21 cellular contexts compared by ENCODE assay signal in the genomic region with DNA sequence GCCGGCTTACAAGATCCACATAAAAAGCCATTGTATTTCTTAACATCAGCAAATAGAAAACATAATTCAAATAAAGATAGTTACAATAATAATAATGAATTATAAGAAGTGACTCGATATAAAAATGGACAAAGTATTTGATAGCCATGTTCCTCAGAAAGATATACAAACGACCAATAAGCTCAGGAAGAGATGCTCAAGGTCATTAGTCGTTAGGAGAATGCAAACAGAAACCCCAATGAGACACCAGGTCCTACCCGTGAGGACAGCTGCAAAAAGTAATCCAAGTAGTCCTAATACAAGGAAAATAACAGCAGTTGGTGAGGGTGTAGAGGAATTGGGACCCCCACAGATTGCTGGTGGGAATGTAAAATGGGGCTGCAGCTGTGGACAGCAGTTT.
"Had no signal": no experiment of that assay in that cellular context is flagged by ENCODE, and none has a peak within 500 bp of the region (broad histone marks: within the 10 kb centered on the region; RNA-seq: fewer than 3 reads in every experiment).

No MANE protein-coding gene starts in this region.

- DNase-seq: effector CD4-positive, alpha-beta T cell; endodermal cell; erythroblast; foreskin melanocyte; hippocampal formation; left ventricle myocardium superior; mesendoderm; naive B cell; psoas muscle; retina; stimulated activated CD4-positive, alpha-beta T cell treated with anti-CD3 and anti-CD28 coated beads, Interleukin-2, amount 100 ng/mL, for 24 hours; stimulated activated CD4-positive, alpha-beta T cell treated with anti-CD3 and anti-CD28 coated beads, Interleukin-4, amount 100 ng/mL, for 4 hours; stimulated activated naive B cell treated with anti-CD40 and anti-IgM and Interleukin-4, amounts not matched to agents 10 μg/mL and 1 μg/mL and 100 μg/mL, for 72 hours; stomach; substantia nigra had no signal

- ATAC-seq: heart left ventricle; left colon; left ventricle myocardium superior; psoas muscle; sciatic nerve; stimulated activated naive B cell treated with anti-CD40 and anti-IgM and Interleukin-4, amounts not matched to agents 10 μg/mL and 1 μg/mL and 100 μg/mL, for 72 hours had no signal

- H3K27me3 ChIP-seq: heart left ventricle had no signal

- H3K27ac ChIP-seq: psoas muscle had no signal

- H3K36me3 ChIP-seq: heart left ventricle, spleen, stomach had no signal

- H3K9me3 ChIP-seq: heart left ventricle, psoas muscle, spleen, stomach had no signal

- H3K4me3 ChIP-seq: coronary artery, heart left ventricle, lung, psoas muscle, spleen, stomach had no signal
